In the genomic region with DNA sequence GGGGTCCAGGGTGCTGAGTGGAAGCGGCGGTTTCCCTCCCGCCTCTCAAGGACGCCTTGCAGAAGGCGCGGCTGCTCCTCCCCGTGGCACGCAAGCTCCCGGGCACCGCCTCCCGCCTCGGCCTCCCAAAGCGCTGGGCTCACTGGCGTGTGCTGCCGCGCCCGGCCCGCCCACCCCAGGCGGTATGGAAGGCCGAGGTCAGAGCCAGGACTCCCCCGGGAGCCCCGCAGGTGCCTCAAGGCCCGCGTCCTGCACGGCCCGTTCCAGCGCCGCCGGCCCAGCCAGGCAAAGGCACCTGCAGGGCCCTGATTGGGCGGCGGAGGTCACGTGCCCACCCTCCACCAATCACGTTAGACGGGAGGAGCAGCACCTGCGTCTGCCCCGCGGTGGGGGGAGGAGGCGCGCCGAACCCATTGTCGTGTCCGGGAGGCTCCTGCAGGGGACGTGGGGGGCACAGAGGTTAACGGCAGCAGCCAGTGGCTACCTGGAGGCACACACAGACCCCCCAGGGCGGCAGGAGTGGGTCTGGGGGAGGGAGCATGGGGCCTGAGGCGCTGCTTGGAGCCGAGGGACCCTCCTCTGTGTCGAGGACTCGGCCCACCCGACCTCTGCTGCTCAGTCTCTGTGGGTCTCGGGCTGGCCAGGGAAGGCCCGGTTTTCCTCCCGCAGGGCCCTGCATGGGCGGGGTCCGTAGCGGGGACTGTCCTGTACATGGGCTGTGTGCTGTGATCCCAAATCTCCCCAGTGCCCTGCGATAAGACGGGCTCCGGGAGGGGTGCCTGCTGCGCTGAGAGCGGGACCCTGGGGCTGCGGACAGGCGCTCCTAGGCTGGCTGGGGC, we compare ENCODE assay signal across 8 cellular contexts. TPM values are rescaled to one million over a fixed set of nuclear protein-coding genes. Genes with fewer than 3 reads are reported as not detected.
A peak's percentile ranks its signal among the peaks of the same experiment; 100 is the strongest.
DNase-seq lines count a peak whose midpoint lies in the region; ATAC-seq and TF ChIP-seq lines count a peak whose summit lies in the region.

No MANE protein-coding gene starts in this region.

- peak; percentile 65 for ATAC-seq in HG02588 (IDR thresholded peaks at IDR 0.05; ENCODE audit: unreplicated experiment)

- H3K27me3 ChIP-seq in trophoblast cell (ENCODE audit: insufficient read depth, low read length) (no peaks in the 10 kb centered on the region), transverse colon (no peaks in the 10 kb centered on the region)

- H2BK12ac ChIP-seq in trophoblast cell (ENCODE audit: low read length) = no peak overlapping the region

- H4K91ac ChIP-seq in trophoblast cell (ENCODE audit: low read depth, low read length) = peak overlapping the region; percentile 88

- H3K14ac ChIP-seq in trophoblast cell (ENCODE audit: low read length) = peak overlapping the region; percentile 67

- no peak overlapping the region for H3K23ac ChIP-seq in trophoblast cell (ENCODE audit: low read length)

- H3K79me1 ChIP-seq in trophoblast cell (ENCODE audit: low read length) = peaks cover 8% of the 10 kb centered on the region

- H3K4me1 ChIP-seq in trophoblast cell (ENCODE audit: control insufficient read depth in 1 of 2, insufficient read depth in 2 of 2, low read length in 2 of 2) = peaks cover 8 to 13% of the 10 kb centered on the region in 2 experiments
- H3K4me1 ChIP-seq in transverse colon = peaks cover 3 to 32% (median 19%) of the 10 kb centered on the region in 4 donors

- H2AK5ac ChIP-seq in trophoblast cell (ENCODE audit: low read length) = peak overlapping the region; percentile 31

- no peak overlapping the region for H3K9ac ChIP-seq in trophoblast cell (ENCODE audit: low read length)

- DNase-seq in NCI-H1048 (lab: John Stamatoyannopoulos, UW) (peak; percentile 87), SKM-1 treated with dmso at 0.1 percent for 144 hours (lab: John Stamatoyannopoulos, UW; ENCODE audit: unreplicated experiment) (peak; percentile 76), cardiac septum (ENCODE audit: low spot score) (peak; percentile 98), trophoblast cell (peak; percentile 88 to 95), transverse colon (peak; percentile 98)
- peak; percentile 93 for DNase-seq in activated naive CD8-positive, alpha-beta T cell treated with anti-CD3 and anti-CD28 coated beads, Interleukin-2, amount 50 U/mL, for 16 hours (ENCODE audit: low read depth, low spot score)

- peak overlapping the region; percentile 16 for H3K27ac ChIP-seq in trophoblast cell (ENCODE audit: low read depth, low read length)
- peak overlapping the region; percentile 90 to 93 (median 92) for H3K27ac ChIP-seq in transverse colon

- H3K4me3 ChIP-seq in trophoblast cell (ENCODE audit: low read depth, low read length) (peak overlapping the region; percentile 67), transverse colon (peak overlapping the region; percentile 35 to 57 (median 52))

- H2BK120ac ChIP-seq in trophoblast cell (ENCODE audit: insufficient read depth, low read length, poor library complexity) = peak overlapping the region; percentile 34

- peak overlapping the region; percentile 68 for H4K12ac ChIP-seq in trophoblast cell (ENCODE audit: low read depth, low read length)

- H3K36me3 ChIP-seq in trophoblast cell (ENCODE audit: control insufficient read depth in 1 of 2, insufficient read depth in 2 of 2, low read length in 2 of 2) (no peaks in the 10 kb centered on the region), transverse colon (no peaks in the 10 kb centered on the region)

- peak overlapping the region; percentile 81 for H2AFZ ChIP-seq in trophoblast cell (ENCODE audit: insufficient read depth, low read length, poor library complexity)

- peaks cover 1% of the 10 kb centered on the region for H3K9me3 ChIP-seq in trophoblast cell (ENCODE audit: insufficient read depth, low read depth, low read length)
- no peaks in the 10 kb centered on the region for H3K9me3 ChIP-seq in transverse colon

- H3K4me2 ChIP-seq in trophoblast cell (ENCODE audit: low read length) = peak overlapping the region; percentile 91

- H3K79me2 ChIP-seq in trophoblast cell (ENCODE audit: control insufficient read depth, insufficient read depth, low read length, poor library complexity) = peaks cover 3% of the 10 kb centered on the region

- peak overlapping the region; percentile 25 for H3K4ac ChIP-seq in trophoblast cell (ENCODE audit: low read depth, low read length)

- intact Hi-C loops in cardiac septum (cut with DNase I) (loop anchor here (2.0 kb wide), 1 partner anchor 85 kb away; no protein-coding TSS in a partner anchor), transverse colon (cut with DNase I; ENCODE audit: low total_unique reads) (loop anchor here (5.0 to 10.0 kb wide), 2 partner anchors 82 to 85 kb away; partner anchors contain the start of genes EDF1 and FUT7)

- peak; percentile 15 to 72 (median 24) for TF ChIP-seq CTCF in transverse colon (IDR thresholded peaks at IDR 0.05)

- TF ChIP-seq POLR2A in GM10847 (IDR thresholded peaks at IDR 0.05; ENCODE audit: extremely low read depth, insufficient read length) (peak; percentile 75), transverse colon (IDR thresholded peaks at IDR 0.05) (peak; percentile 80)

- peak overlapping the region; percentile 2 for H2BK5ac ChIP-seq in trophoblast cell (ENCODE audit: low read depth, low read length, poor library complexity)

- WGBS in trophoblast cell (ENCODE audit: extremely low coverage, insufficient coverage, insufficient read length) = no CpG with 5 or more reads among the region's 63 CpGs
- 0 to 5% methylated on average over 6 to 31 of the region's 63 CpGs for WGBS in transverse colon (ENCODE audit: low coverage in 1 of 2), 2 donors

- in situ Hi-C loops in transverse colon (cut with MboI; ENCODE audit: low pct_ligation_motif_present in 1 of 4, low pct_unique_long_range_greater_than_20kb in 1 of 4, low sequenced_read_pairs in 3 of 4) = no loop called here

- H3K18ac ChIP-seq in trophoblast cell (ENCODE audit: low read length) = peak overlapping the region; percentile 27

- no peak for TF ChIP-seq EP300 in transverse colon (IDR thresholded peaks at IDR 0.05; ENCODE audit: low read depth)

- H4K8ac ChIP-seq in trophoblast cell (ENCODE audit: low read depth, low read length) = peak overlapping the region; percentile 90

RNA-seq across cellular contexts. Expression of gene LCN12, which starts 2.0 kb away (rescaled TPM):
- total RNA-seq in cardiac septum = 20.7 TPM
- polyA plus RNA-seq in trophoblast cell (2013) = 0.25 and 0.31 TPM in 2 replicates
- 10 to 100 TPM in 1 of 4 donors, 1 to 10 TPM in 3; 1.2 to 52.7 (median 5.5) TPM for total RNA-seq in transverse colon

RNA-seq across cellular contexts. Expression of gene C8G, which starts 5.0 kb away (rescaled TPM):
- total RNA-seq in cardiac septum (3.4 TPM), transverse colon (1 to 10 TPM in 3 of 4 donors, not detected in 1; 4.3 to 7.9 (median 6.4) TPM)
- polyA plus RNA-seq in trophoblast cell (2013) = 1.2 and 2.2 TPM in 2 replicates

RNA-seq across cellular contexts. Expression of gene FBXW5, which starts 5.5 kb away (rescaled TPM):
- total RNA-seq in cardiac septum = 162 TPM
- 74.0 and 80.2 TPM in 2 replicates for polyA plus RNA-seq in trophoblast cell (2013)
- 100 to 1,000 TPM; 294 to 820 (median 446) TPM for total RNA-seq in transverse colon

RNA-seq across cellular contexts. Expression of gene PTGDS, which starts 27.3 kb away (rescaled TPM):
- total RNA-seq in cardiac septum = 1,323 TPM
- 4.4 and 4.7 TPM in 2 replicates for polyA plus RNA-seq in trophoblast cell (2013)
- total RNA-seq in transverse colon = 10 to 100 TPM in 3 of 4 donors, 1 to 10 TPM in 1; 6.8 to 59.1 (median 17.8) TPM

RNA-seq across cellular contexts. Expression of gene LCNL1, which starts 32.8 kb away (rescaled TPM):
- 5.9 TPM for total RNA-seq in cardiac septum
- polyA plus RNA-seq in trophoblast cell (2013) = 0.15 and 0.17 TPM in 2 replicates
- total RNA-seq in transverse colon = under 1 TPM in 2 of 4 donors, not detected in 2; 0.27 to 0.75 TPM

Comparison
In these comparisons a context has a peak if more than half of its experiments do, and no peak if none do; other contexts are left out.
1. Peak in every context shown above with its lines: DNase-seq, ATAC-seq, H3K4me3 ChIP-seq and H3K27ac ChIP-seq.